In the genomic region with DNA sequence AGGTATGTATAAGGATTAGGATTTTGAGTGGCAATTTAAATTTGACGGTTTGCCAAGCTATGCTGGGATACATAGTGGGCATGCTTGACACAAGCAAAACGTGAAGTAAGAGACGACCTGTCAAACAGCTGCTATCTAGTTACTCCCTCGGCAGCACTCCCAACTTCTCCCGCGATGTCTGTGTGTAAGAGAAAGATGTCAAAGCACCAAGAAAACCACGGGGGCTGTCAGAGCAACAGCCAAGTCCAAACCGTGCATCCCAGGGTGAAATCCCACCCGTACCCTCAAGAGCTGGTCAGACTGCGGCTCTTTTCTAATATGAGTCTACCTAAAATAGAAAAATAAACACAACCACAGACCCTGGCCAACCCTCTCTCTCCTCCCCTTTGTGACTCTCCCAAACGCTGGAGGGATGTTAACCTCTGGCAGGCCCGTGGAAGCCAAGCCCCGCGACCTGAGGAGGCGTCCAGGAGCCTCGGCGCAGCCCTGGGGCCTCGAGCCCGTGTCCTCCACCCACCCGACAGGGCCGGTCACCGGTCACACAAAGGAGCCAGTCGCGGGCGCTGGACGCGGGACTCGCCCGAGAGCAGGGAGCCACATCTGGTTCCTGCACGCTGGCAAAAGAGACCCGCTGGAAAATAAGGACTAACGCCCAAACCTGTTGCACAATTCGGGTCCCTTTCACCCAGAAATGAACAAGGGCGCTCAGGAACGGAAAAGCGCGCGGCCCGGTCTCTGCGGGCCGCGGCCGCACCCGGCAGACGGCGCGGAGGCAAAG, we compare ENCODE assay signal across 8 cellular contexts. TPM values are rescaled to one million over a fixed set of nuclear protein-coding genes. Genes with fewer than 3 reads are reported as not detected.
DNase-seq lines count a peak whose midpoint lies in the region; ATAC-seq and TF ChIP-seq lines count a peak whose summit lies in the region.

No MANE protein-coding gene starts in this region.

- peak overlapping the region; percentile 11 for H3K27ac Mint-ChIP-seq in activated T-cell treated with anti-CD3 and anti-CD28 coated beads, Interleukin-2, amount 50 U/mL, for 72 hours
- peak overlapping the region in 7 of 9 donors; percentile 10 to 78 (median 62) for H3K27ac Mint-ChIP-seq in naive thymus-derived CD4-positive, alpha-beta T cell

- H3K9me3 Mint-ChIP-seq in activated T-cell treated with anti-CD3 and anti-CD28 coated beads, Interleukin-2, amount 50 U/mL, for 72 hours = no peaks in the 10 kb centered on the region
- peaks cover 0 to 3% (median 0%) of the 10 kb centered on the region in 11 donors for H3K9me3 Mint-ChIP-seq in naive thymus-derived CD4-positive, alpha-beta T cell

- peaks cover 26% of the 10 kb centered on the region for H3K27me3 Mint-ChIP-seq in activated T-cell treated with anti-CD3 and anti-CD28 coated beads, Interleukin-2, amount 50 U/mL, for 72 hours (ENCODE audit: low read depth)
- H3K27me3 Mint-ChIP-seq in naive thymus-derived CD4-positive, alpha-beta T cell = peaks cover 30 to 45% (median 38%) of the 10 kb centered on the region in 5 donors

- under 1% methylated on average over 47 of the region's 47 CpGs for WGBS in urinary bladder

- TF ChIP-seq CTCF in AG04449 (IDR thresholded peaks at IDR 0.05; ENCODE audit: insufficient read depth, low read length, missing control alignments) = no peak
- no peak for TF ChIP-seq CTCF in GM13977 (IDR thresholded peaks at IDR 0.05; ENCODE audit: extremely low read depth, insufficient read depth, missing control alignments)
- TF ChIP-seq CTCF in fibroblast of the aortic adventitia (IDR thresholded peaks at IDR 0.05; ENCODE audit: insufficient read depth, low read length) = no peak

- H3K27ac ChIP-seq in naive thymus-derived CD4-positive, alpha-beta T cell (ENCODE audit: low read depth, low read length) = peak overlapping the region; percentile 60
- H3K27ac ChIP-seq in urinary bladder (ENCODE audit: low read depth) = peak overlapping the region; percentile 92

- CTCF ChIA-PET in AG04449 (lab: Yijun Ruan, JAX) = no interaction called here
- CTCF ChIA-PET in naive thymus-derived CD4-positive, alpha-beta T cell (lab: Charles Lee) = no interaction called here

- H3K4me1 ChIP-seq in naive thymus-derived CD4-positive, alpha-beta T cell (ENCODE audit: control insufficient read depth in 2 of 2, insufficient read depth in 2 of 2, low read length in 2 of 2) = peaks cover 0 to 5% of the 10 kb centered on the region in 2 donors
- no peaks in the 10 kb centered on the region for H3K4me1 ChIP-seq in urinary bladder (ENCODE audit: insufficient read depth)

- POLR2A ChIA-PET in AG04449 (lab: Yijun Ruan, JAX) = interaction anchor here (0.7 to 0.8 kb wide), 2 partner anchors 10 to 101 kb away, joined by 3 read pairs; no protein-coding TSS in a partner anchor
- POLR2A ChIA-PET in naive thymus-derived CD4-positive, alpha-beta T cell (lab: Charles Lee) = interaction anchor here (0.6 kb wide), 1 partner anchor 1935 kb away, joined by 3 read pairs; no protein-coding TSS in a partner anchor

- H3K27me3 ChIP-seq in naive thymus-derived CD4-positive, alpha-beta T cell (ENCODE audit: control insufficient read depth in 2 of 2, insufficient read depth in 2 of 2, low read length in 2 of 2) = no peaks in the 10 kb centered on the region

- H3K4me1 Mint-ChIP-seq in activated T-cell treated with anti-CD3 and anti-CD28 coated beads, Interleukin-2, amount 50 U/mL, for 72 hours (ENCODE audit: low read depth) = peaks cover 33% of the 10 kb centered on the region
- H3K4me1 Mint-ChIP-seq in naive thymus-derived CD4-positive, alpha-beta T cell = peaks cover 13 to 24% (median 19%) of the 10 kb centered on the region in 7 donors

- H3K4me3 ChIP-seq in AG04449 (ENCODE audit: low read depth, low read length) (peak overlapping the region; percentile 73), fibroblast of the aortic adventitia (ENCODE audit: low read depth, low read length) (peak overlapping the region; percentile 82), urinary bladder (ENCODE audit: low read depth, low read length) (peak overlapping the region; percentile 90)
- peak overlapping the region; percentile 49 for H3K4me3 ChIP-seq in naive thymus-derived CD4-positive, alpha-beta T cell (ENCODE audit: low read length)

- in situ Hi-C loops in GM13977 (cut with MboI; ENCODE audit: low pct_unique_long_range_greater_than_20kb, low sequenced_read_pairs, unreplicated experiment) = no loop called here

- peaks cover 3 to 5% of the 10 kb centered on the region in 2 donors for H3K36me3 Mint-ChIP-seq in activated T-cell treated with anti-CD3 and anti-CD28 coated beads, Interleukin-2, amount 50 U/mL, for 72 hours (ENCODE audit: insufficient read depth in 2 of 2)
- peaks cover 0 to 9% (median 0%) of the 10 kb centered on the region in 5 donors for H3K36me3 Mint-ChIP-seq in naive thymus-derived CD4-positive, alpha-beta T cell

- DNase-seq in AG04449 (ENCODE audit: low read depth, low spot score) = no peak
- peak; percentile 55 for DNase-seq in GM13977 (ENCODE audit: low spot score)
- DNase-seq in NCI-H2227 (lab: John Stamatoyannopoulos, UW; ENCODE audit: unreplicated experiment) = peak; percentile 70
- peak; percentile 16 to 39 for DNase-seq in activated T-cell treated with anti-CD3 and anti-CD28 coated beads, Interleukin-2, amount 50 U/mL, for 72 hours
- peak; percentile 73 for DNase-seq in fibroblast of the aortic adventitia (ENCODE audit: low read depth)
- DNase-seq in naive thymus-derived CD4-positive, alpha-beta T cell = peak in 6 of 9 donors; percentile 8 to 34 (median 11)

- peak; percentile 37 for ATAC-seq in HG02938 (IDR thresholded peaks at IDR 0.05; ENCODE audit: unreplicated experiment)
- peak; percentile 13 to 51 for ATAC-seq in activated T-cell treated with anti-CD3 and anti-CD28 coated beads, Interleukin-2, amount 50 U/mL, for 72 hours (replicated peaks in 1 of 2)
- peak; percentile 6 for ATAC-seq in naive thymus-derived CD4-positive, alpha-beta T cell

- no peaks in the 10 kb centered on the region for H3K9me3 ChIP-seq in naive thymus-derived CD4-positive, alpha-beta T cell (ENCODE audit: control insufficient read depth in 2 of 3, low read length in 3 of 3)

- no peaks in the 10 kb centered on the region for H3K36me3 ChIP-seq in naive thymus-derived CD4-positive, alpha-beta T cell (ENCODE audit: control insufficient read depth in 2 of 3, insufficient read depth in 3 of 3, low read length in 3 of 3)
- H3K36me3 ChIP-seq in urinary bladder (ENCODE audit: insufficient read depth) = no peaks in the 10 kb centered on the region

- intact Hi-C loops in naive thymus-derived CD4-positive, alpha-beta T cell (cut with micrococcal nuclease) = loop anchor here (1.0 to 10.0 kb wide), 8 partner anchors 10 to 1069 kb away; a partner anchor contains a TSS

- peak overlapping the region; percentile 92 to 97 for H3K4me3 Mint-ChIP-seq in activated T-cell treated with anti-CD3 and anti-CD28 coated beads, Interleukin-2, amount 50 U/mL, for 72 hours
- H3K4me3 Mint-ChIP-seq in naive thymus-derived CD4-positive, alpha-beta T cell = peak overlapping the region; percentile 73 to 92 (median 86)

RNA-seq across cellular contexts. Expression of a gene that starts 1.0 kb away (rescaled TPM):
- total RNA-seq in activated T-cell treated with anti-CD3 and anti-CD28 coated beads, Interleukin-2, amount 50 U/mL, for 72 hours = 10 to 100 TPM; 10.7 to 11.9 TPM
- 53.3 and 62.3 TPM in 2 replicates for total RNA-seq in fibroblast of the aortic adventitia (ENCODE audit: low replicate concordance)
- 10 to 100 TPM in 2 of 5 experiments, 1 to 10 TPM in 3; 6.1 to 23.2 (median 8.1) TPM for total RNA-seq in naive thymus-derived CD4-positive, alpha-beta T cell
- polyA plus RNA-seq in naive thymus-derived CD4-positive, alpha-beta T cell = 1 to 10 TPM; 1.2 to 2.5 TPM
- 81.0 TPM for total RNA-seq in urinary bladder
- 41.1 TPM for polyA plus RNA-seq in urinary bladder
